9 cellular contexts compared by ENCODE assay signal in the genomic region with DNA sequence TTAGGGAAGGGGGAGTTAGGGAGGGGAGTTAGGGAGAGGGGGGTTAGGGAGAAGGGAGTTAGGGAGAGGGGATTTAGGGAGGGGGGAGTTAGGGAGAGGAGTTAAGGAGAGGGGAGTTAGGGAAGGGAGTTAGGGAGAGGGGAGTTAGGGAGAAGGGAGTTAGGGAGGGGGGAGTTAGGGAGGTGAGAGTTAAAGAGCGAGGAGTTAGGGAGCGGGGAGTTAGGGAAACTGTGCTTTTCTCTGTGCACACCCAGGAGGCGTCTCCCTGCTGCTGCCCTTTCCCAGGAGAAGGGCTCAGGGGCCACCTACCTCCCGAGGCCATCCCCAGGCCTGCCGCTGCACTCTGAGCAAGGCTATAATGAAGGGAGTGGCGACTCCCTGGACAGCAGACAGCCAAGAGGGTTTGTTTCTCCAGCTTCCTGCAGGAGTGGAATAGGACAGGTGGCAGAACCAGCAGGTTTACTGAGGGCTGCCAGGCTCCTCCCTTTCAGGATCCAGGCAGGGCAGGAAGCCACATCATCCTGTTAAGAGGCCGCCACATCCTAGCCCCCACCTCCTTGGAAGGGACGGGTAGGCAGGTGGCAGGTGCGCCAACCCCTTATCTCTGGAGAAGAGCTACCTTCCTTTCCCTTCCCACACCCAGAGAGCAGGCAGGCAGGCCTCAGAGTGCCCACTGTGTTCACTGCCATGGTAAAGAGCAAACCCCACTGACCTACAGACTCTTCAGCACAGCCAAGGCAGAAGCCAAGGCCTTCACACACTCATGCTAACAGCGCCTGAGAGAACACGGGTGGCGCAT. TPM values are rescaled to one million over a fixed set of nuclear protein-coding genes. Genes with fewer than 3 reads are reported as not detected.
A peak's percentile ranks its signal among the peaks of the same experiment; 100 is the strongest.
DNase-seq lines count a peak whose midpoint lies in the region; ATAC-seq and TF ChIP-seq lines count a peak whose summit lies in the region.
"Had no signal": no experiment of that assay in that cellular context is flagged by ENCODE, and none has a peak within 500 bp of the region (broad histone marks: within the 10 kb centered on the region; RNA-seq: fewer than 3 reads in every experiment).

No MANE protein-coding gene starts in this region.

- H3K36me3 ChIP-seq in left lung = peaks cover 0 to 20% of the 10 kb centered on the region in 2 donors

- peak overlapping the region; percentile 99 for H3K27ac ChIP-seq in 22Rv1
- peak overlapping the region; percentile 24 to 31 for H3K27ac ChIP-seq in left lung

- no peak overlapping the region for H3K4me3 ChIP-seq in left lung

- POLR2A ChIA-PET in T-cell (lab: Charles Lee) = no interaction called here

- intact Hi-C loops in left lung (cut with DNase I) = no loop called here

- no peaks in the 10 kb centered on the region for H3K27me3 ChIP-seq in left lung

- H3K36me3 Mint-ChIP-seq in IgD-negative memory B cell (no peaks in the 10 kb centered on the region), T-cell (peaks cover 7% of the 10 kb centered on the region), nephron progenitor cell (ENCODE audit: low read depth) (peaks cover 9% of the 10 kb centered on the region)

- H3K27ac Mint-ChIP-seq in IgD-negative memory B cell = peak overlapping the region in 2 of 3 donors; percentile 81 to 85
- H3K27ac Mint-ChIP-seq in T-cell = peak overlapping the region; percentile 27 to 84
- H3K27ac Mint-ChIP-seq in nephron progenitor cell = no peak overlapping the region

- H3K4me1 ChIP-seq in left lung = peaks cover 20 to 38% of the 10 kb centered on the region in 2 donors

- H3K4me1 Mint-ChIP-seq in IgD-negative memory B cell = peaks cover 14 to 26% (median 18%) of the 10 kb centered on the region in 3 donors
- peaks cover 57 to 65% (median 62%) of the 10 kb centered on the region in 3 donors for H3K4me1 Mint-ChIP-seq in T-cell
- H3K4me1 Mint-ChIP-seq in nephron progenitor cell = peaks cover 56% of the 10 kb centered on the region

- H3K9me3 Mint-ChIP-seq in IgD-negative memory B cell (no peaks in the 10 kb centered on the region), T-cell (no peaks in the 10 kb centered on the region), nephron progenitor cell (no peaks in the 10 kb centered on the region)

- CTCF ChIA-PET in T-cell (lab: Charles Lee) = interaction anchor here in 1 of 2 donors (0.9 kb wide), 1 partner anchor 17 kb away, joined by 3 read pairs; no protein-coding TSS in a partner anchor

- DNase-seq in T-cell (peak in 7 of 34 experiments; percentile 11 to 37 (median 25)), left lung (peak in 1 of 2 donors; percentile 73), MV-4-11 (lab: John Stamatoyannopoulos, UW) (no peak), NCI-H1092 (lab: John Stamatoyannopoulos, UW) (no peak), nephron progenitor cell (no peak), HUDEP-2 (lab: John Stamatoyannopoulos, UW; ENCODE audit: unreplicated experiment in 76 of 76) (no peak)
- DNase-seq: activated CD4-positive, alpha-beta T cell treated with anti-CD3 and anti-CD28 coated beads for 48 hours had no signal

- no peaks in the 10 kb centered on the region for H3K9me3 ChIP-seq in left lung

- TF ChIP-seq CTCF in 22Rv1 (IDR thresholded peaks at IDR 0.05) (no peak), left lung (IDR thresholded peaks at IDR 0.05) (no peak), nephron progenitor cell (IDR thresholded peaks at IDR 0.05) (no peak)

- H3K4me3 Mint-ChIP-seq in IgD-negative memory B cell = no peak overlapping the region
- peak overlapping the region in 2 of 3 donors; percentile 28 to 85 for H3K4me3 Mint-ChIP-seq in T-cell
- H3K4me3 Mint-ChIP-seq in nephron progenitor cell = no peak overlapping the region

- ATAC-seq in T-cell (replicated peaks in 1 of 4) (peak in 2 of 4 experiments; percentile 8 to 22), left lung (peak; percentile 75)

- no peaks in the 10 kb centered on the region for H3K27me3 Mint-ChIP-seq in IgD-negative memory B cell
- H3K27me3 Mint-ChIP-seq in T-cell = no peaks in the 10 kb centered on the region
- H3K27me3 Mint-ChIP-seq in nephron progenitor cell (ENCODE audit: low read depth, poor library complexity) = no peaks in the 10 kb centered on the region

RNA-seq across cellular contexts. Expression of a gene that starts 4.3 kb away (rescaled TPM):
- 8.6 TPM for polyA plus RNA-seq in IgD-negative memory B cell
- 10 to 100 TPM; 46.2 to 63.1 (median 57.7) TPM for total RNA-seq in T-cell
- 10 to 100 TPM; 57.2 to 69.0 TPM for total RNA-seq in left lung

RNA-seq across cellular contexts. Expression of a gene that starts 18.7 kb away (rescaled TPM):
- polyA plus RNA-seq in IgD-negative memory B cell = not detected
- under 1 TPM in 4 of 5 donors, not detected in 1; 0.10 to 0.57 (median 0.26) TPM for total RNA-seq in T-cell
- 10 to 100 TPM; 14.9 to 31.4 TPM for total RNA-seq in left lung

RNA-seq across cellular contexts. Expression of a gene that starts 25.5 kb away (rescaled TPM):
- 3.9 TPM for polyA plus RNA-seq in IgD-negative memory B cell
- 10 to 100 TPM; 28.2 to 80.7 (median 51.6) TPM for total RNA-seq in T-cell
- total RNA-seq in left lung = 100 to 1,000 TPM; 379 to 688 TPM

Comparison
In these comparisons a context has a peak if more than half of its experiments do, and no peak if none do; other contexts are left out.
1. H3K4me3 Mint-ChIP-seq: peak in T-cell (2 of 3); none in IgD-negative memory B cell (0 of 4) and nephron progenitor cell (single experiment).
2. RNA of a gene that starts 18.7 kb away (total RNA-seq): 14.9 to 31.4 TPM in left lung; 0.10 to 0.57 TPM in T-cell; every median in the first group is over 10 times any median in the second.
3. RNA of a gene that starts 25.5 kb away (total RNA-seq): 379 to 688 TPM in left lung; 28.2 to 80.7 TPM in T-cell; every median in the first group is over 4 times any median in the second.